8 cellular contexts compared by ENCODE assay signal in genomic region chr9:120714088-120714845, GRCh38. TPM values are rescaled to one million over a fixed set of nuclear protein-coding genes. Genes with fewer than 3 reads are reported as not detected.
DNase-seq lines count a peak whose midpoint lies in the region; ATAC-seq and TF ChIP-seq lines count a peak whose summit lies in the region.

Gene MEGF9, minus strand, starts transcription at chr9:120714470. Its CDS starts 112 bp downstream, at chr9:120714358.

- H3K4me3 Mint-ChIP-seq in activated naive CD8-positive, alpha-beta T cell treated with anti-CD3 and anti-CD28 coated beads, Interleukin-2, amount 10 ng/mL, durations not matched to agents 7 days and 5 days = peak within 1 kb of the TSS; percentile 88

- TF ChIP-seq POLR2A in ovary (IDR thresholded peaks at IDR 0.05) = peak; percentile 58

- H3K27me3 Mint-ChIP-seq in activated naive CD8-positive, alpha-beta T cell treated with anti-CD3 and anti-CD28 coated beads, Interleukin-2, amount 10 ng/mL, durations not matched to agents 7 days and 5 days = no peaks in the 10 kb centered on the region

- H3K4me1 ChIP-seq in ovary (ENCODE audit: insufficient read depth) = peaks cover 6% of the 10 kb centered on the region
- peaks cover 14% of the 10 kb centered on the region for H3K4me1 ChIP-seq in thymus (ENCODE audit: control insufficient read depth, insufficient read depth, low read length)

- 0% methylated on average over 58 to 102 of the region's 102 CpGs for WGBS in ovary, 3 donors
- WGBS in thymus = under 1% methylated on average over 102 of the region's 102 CpGs

- TF ChIP-seq CTCF in GM12864 (IDR thresholded peaks at IDR 0.05; ENCODE audit: low read depth, low read length, missing control alignments) (no peak), ovary (IDR thresholded peaks at IDR 0.05) (peak in 1 of 3 donors; percentile 21)

- ATAC-seq in HG02678 (IDR thresholded peaks at IDR 0.05; ENCODE audit: unreplicated experiment) = peak; percentile 95
- ATAC-seq in activated naive CD8-positive, alpha-beta T cell treated with anti-CD3 and anti-CD28 coated beads, Interleukin-2, amount 10 ng/mL, durations not matched to agents 7 days and 5 days (ENCODE audit: low read depth) = peak; percentile 97
- peak; percentile 98 for ATAC-seq in Right ventricle myocardium inferior

- peak within 1 kb of the TSS; percentile 94 for H3K4me3 ChIP-seq in GM12864 (ENCODE audit: low read depth, low read length)
- H3K4me3 ChIP-seq in ovary = peak within 1 kb of the TSS; percentile 78
- peak within 1 kb of the TSS; percentile 84 for H3K4me3 ChIP-seq in thymus (ENCODE audit: low read length)

- no peaks in the 10 kb centered on the region for H3K9me3 Mint-ChIP-seq in activated naive CD8-positive, alpha-beta T cell treated with anti-CD3 and anti-CD28 coated beads, Interleukin-2, amount 10 ng/mL, durations not matched to agents 7 days and 5 days

- H3K27ac Mint-ChIP-seq in activated naive CD8-positive, alpha-beta T cell treated with anti-CD3 and anti-CD28 coated beads, Interleukin-2, amount 10 ng/mL, durations not matched to agents 7 days and 5 days = peak within 1 kb of the TSS; percentile 83

- H3K27ac ChIP-seq in ovary (peak within 1 kb of the TSS; percentile 80 to 81), thymus (ENCODE audit: low read depth) (peak within 1 kb of the TSS; percentile 74)

- peaks cover 2% of the 10 kb centered on the region for H3K36me3 Mint-ChIP-seq in activated naive CD8-positive, alpha-beta T cell treated with anti-CD3 and anti-CD28 coated beads, Interleukin-2, amount 10 ng/mL, durations not matched to agents 7 days and 5 days

- TF ChIP-seq EP300 in ovary (IDR thresholded peaks at IDR 0.05) = no peak

- H3K27me3 ChIP-seq in ovary = no peaks in the 10 kb centered on the region
- no peaks in the 10 kb centered on the region for H3K27me3 ChIP-seq in thymus (ENCODE audit: control insufficient read depth, insufficient read depth)

- H3K36me3 ChIP-seq in ovary (no peaks in the 10 kb centered on the region), thymus (ENCODE audit: control insufficient read depth, insufficient read depth) (no peaks in the 10 kb centered on the region)

- H3K9me3 ChIP-seq in ovary (no peaks in the 10 kb centered on the region), thymus (ENCODE audit: control insufficient read depth) (no peaks in the 10 kb centered on the region)

- POLR2A ChIA-PET in activated naive CD8-positive, alpha-beta T cell treated with anti-CD3 and anti-CD28 coated beads, Interleukin-2, amount 10 ng/mL, durations not matched to agents 7 days and 5 days (lab: Charles Lee) = interaction anchor here (1.0 to 1.9 kb wide), 2 partner anchors 11 to 488 kb away, joined by 4 to 6 read pairs; partner anchors contain the start of gene RAB14

- DNase-seq in GM12864 (ENCODE audit: low read depth) (peak; percentile 91), NCI-H1105 treated with DMSO at 0.1 percent for 48 hours (lab: John Stamatoyannopoulos, UW) (peak; percentile 94), SKM-1 treated with dmso at 0.1 percent for 144 hours (lab: John Stamatoyannopoulos, UW; ENCODE audit: unreplicated experiment) (peak; percentile 98), Right ventricle myocardium inferior (ENCODE audit: missing footprints) (peak; percentile 99), ovary (peak; percentile 97 to 98 (median 98))
- DNase-seq in activated naive CD8-positive, alpha-beta T cell treated with anti-CD3 and anti-CD28 coated beads, Interleukin-2, amount 10 ng/mL, durations not matched to agents 7 days and 5 days = peak; percentile 96

- peaks cover 36% of the 10 kb centered on the region for H3K4me1 Mint-ChIP-seq in activated naive CD8-positive, alpha-beta T cell treated with anti-CD3 and anti-CD28 coated beads, Interleukin-2, amount 10 ng/mL, durations not matched to agents 7 days and 5 days

- intact Hi-C loops in Right ventricle myocardium inferior (cut with DNase I) = loop anchor here (5.0 kb wide), 1 partner anchor 92 kb away; no protein-coding TSS in a partner anchor
- intact Hi-C loops in ovary (cut with DNase I) = loop anchor here in 2 of 4 donors (10.0 kb wide), 1 partner anchor 89 kb away; no protein-coding TSS in a partner anchor

RNA-seq across cellular contexts. Expression of gene MEGF9, which starts in this region (rescaled TPM):
- 10 to 100 TPM; 10.3 to 11.0 TPM for total RNA-seq in activated naive CD8-positive, alpha-beta T cell treated with anti-CD3 and anti-CD28 coated beads, Interleukin-2, amount 10 ng/mL, durations not matched to agents 7 days and 5 days
- total RNA-seq in Right ventricle myocardium inferior = 25.2 TPM
- 10 to 100 TPM; 12.6 to 20.8 (median 14.6) TPM for total RNA-seq in ovary
- polyA plus RNA-seq in ovary = 10 to 100 TPM in 1 of 2 donors, 1 to 10 TPM in 1; 9.9 to 27.3 TPM
- 3.7 TPM for polyA plus RNA-seq in thymus

Comparison
In these comparisons a context has a peak if more than half of its experiments do, and no peak if none do; other contexts are left out.
1. Peak in every context shown above with its lines: DNase-seq, ATAC-seq, H3K4me3 ChIP-seq and H3K27ac ChIP-seq.